1 cellular context compared by ENCODE assay signal in the genomic region with DNA sequence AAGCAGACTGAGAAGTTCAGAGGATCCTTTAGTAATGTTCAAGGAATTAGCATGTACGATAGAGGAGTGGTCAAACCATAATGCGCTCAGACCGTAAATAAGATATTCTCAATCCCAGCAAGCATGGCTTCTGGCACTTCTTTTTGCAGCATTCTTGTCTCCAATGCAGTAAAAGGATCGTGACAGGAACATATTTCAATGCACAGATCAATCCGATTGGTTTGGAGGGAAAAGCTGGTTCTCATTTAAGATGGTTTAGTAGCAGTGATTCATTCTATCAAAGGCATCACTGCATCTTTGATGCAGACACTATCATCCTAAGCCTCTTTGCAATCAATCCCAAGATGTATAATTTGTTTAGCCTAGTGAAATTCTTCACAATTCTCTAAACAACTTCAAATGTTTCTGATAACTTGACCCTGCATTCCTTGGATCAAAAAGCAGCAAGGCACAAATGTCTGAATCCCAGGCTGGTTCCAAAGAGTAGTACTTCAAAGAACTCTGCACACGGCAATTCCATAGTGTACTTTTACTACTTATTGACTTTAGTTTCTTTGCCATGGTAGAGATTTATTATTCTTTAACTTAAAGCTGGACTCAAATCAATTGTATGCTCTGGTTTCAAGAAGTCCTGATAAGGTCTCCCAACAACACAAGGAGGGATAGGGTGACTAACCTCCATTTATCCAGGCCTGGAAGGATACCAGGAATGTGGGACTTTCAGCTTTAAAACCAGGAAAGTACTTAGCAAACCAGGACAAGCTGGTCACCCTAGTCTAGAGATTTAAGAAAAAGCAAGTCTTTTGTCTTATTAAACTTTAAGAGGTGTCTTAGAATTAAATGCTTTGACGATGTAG.
TF ChIP-seq lines count a peak whose summit lies in the region.

No MANE protein-coding gene starts in this region.

TF ChIP-seq in HepG2, 621 proteins besides CTCF, POLR2A, EP300 and RAD21:
- TF ChIP-seq ZNF510 (CRISPR knock-in tag; IDR thresholded peaks at IDR 0.05; ENCODE audit: low read depth) (no peak), ZNF790 (CRISPR knock-in tag; IDR thresholded peaks at IDR 0.05; ENCODE audit: borderline replicate concordance) (no peak), CEBPB (IDR thresholded peaks at IDR 0.05; ENCODE audit: borderline replicate concordance, low read depth, low read length) (no peak), ZFP62 (CRISPR knock-in tag; IDR thresholded peaks at IDR 0.05) (no peak), SRSF4 (IDR thresholded peaks at IDR 0.05; ENCODE audit: low read depth, low read length, poor library complexity, severe bottlenecking) (no peak), ZBTB34 (CRISPR knock-in tag; IDR thresholded peaks at IDR 0.05) (no peak), FOXA3 (CRISPR knock-in tag; IDR thresholded peaks at IDR 0.05) (no peak), SP140L (CRISPR knock-in tag; IDR thresholded peaks at IDR 0.05; ENCODE audit: borderline replicate concordance) (no peak), ZNF557 (CRISPR knock-in tag; IDR thresholded peaks at IDR 0.05) (no peak), HNRNPH1 (optimal IDR thresholded peaks at IDR 0.05; ENCODE audit: low read depth, low read length) (no peak), ZBTB43 (CRISPR knock-in tag; conservative IDR thresholded peaks at IDR 0.05) (no peak), ZSCAN5A (CRISPR knock-in tag; IDR thresholded peaks at IDR 0.05; ENCODE audit: borderline replicate concordance) (no peak), ZNF484 (CRISPR knock-in tag; IDR thresholded peaks at IDR 0.05; ENCODE audit: borderline replicate concordance, low read depth) (no peak), JUN (CRISPR knock-in tag; IDR thresholded peaks at IDR 0.05) (no peak), ZBTB1 (CRISPR knock-in tag; IDR thresholded peaks at IDR 0.05; ENCODE audit: borderline replicate concordance) (no peak), MEIS2 (CRISPR knock-in tag; IDR thresholded peaks at IDR 0.05) (no peak)
- TF ChIP-seq, protein P1, sequence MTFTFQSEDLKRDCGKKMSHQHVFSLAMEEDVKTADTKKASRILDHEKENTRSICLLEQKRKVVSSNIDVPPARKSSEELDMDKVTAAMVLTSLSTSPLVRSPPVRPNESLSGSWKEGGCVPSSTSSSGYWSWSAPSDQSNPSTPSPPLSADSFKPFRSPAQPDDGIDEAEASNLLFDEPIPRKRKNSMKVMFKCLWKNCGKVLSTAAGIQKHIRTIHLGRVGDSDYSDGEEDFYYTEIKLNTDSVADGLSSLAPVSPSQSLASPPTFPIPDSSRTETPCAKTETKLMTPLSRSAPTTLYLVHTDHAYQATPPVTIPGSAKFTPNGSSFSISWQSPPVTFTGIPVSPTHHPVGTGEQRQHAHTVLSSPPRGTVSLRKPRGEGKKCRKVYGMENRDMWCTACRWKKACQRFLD (CRISPR knock-in tag; IDR thresholded peaks at IDR 0.05; ENCODE audit: borderline replicate concordance): no peak
- TF ChIP-seq, protein P2, sequence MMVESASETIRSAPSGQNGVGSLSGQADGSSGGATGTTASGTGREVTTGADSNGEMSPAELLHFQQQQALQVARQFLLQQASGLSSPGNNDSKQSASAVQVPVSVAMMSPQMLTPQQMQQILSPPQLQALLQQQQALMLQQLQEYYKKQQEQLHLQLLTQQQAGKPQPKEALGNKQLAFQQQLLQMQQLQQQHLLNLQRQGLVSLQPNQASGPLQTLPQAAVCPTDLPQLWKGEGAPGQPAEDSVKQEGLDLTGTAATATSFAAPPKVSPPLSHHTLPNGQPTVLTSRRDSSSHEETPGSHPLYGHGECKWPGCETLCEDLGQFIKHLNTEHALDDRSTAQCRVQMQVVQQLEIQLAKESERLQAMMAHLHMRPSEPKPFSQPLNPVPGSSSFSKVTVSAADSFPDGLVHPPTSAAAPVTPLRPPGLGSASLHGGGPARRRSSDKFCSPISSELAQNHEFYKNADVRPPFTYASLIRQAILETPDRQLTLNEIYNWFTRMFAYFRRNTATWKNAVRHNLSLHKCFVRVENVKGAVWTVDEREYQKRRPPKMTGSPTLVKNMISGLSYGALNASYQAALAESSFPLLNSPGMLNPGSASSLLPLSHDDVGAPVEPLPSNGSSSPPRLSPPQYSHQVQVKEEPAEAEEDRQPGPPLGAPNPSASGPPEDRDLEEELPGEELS (CRISPR knock-in tag; IDR thresholded peaks at IDR 0.05): no peak
- TF ChIP-seq, protein P3, sequence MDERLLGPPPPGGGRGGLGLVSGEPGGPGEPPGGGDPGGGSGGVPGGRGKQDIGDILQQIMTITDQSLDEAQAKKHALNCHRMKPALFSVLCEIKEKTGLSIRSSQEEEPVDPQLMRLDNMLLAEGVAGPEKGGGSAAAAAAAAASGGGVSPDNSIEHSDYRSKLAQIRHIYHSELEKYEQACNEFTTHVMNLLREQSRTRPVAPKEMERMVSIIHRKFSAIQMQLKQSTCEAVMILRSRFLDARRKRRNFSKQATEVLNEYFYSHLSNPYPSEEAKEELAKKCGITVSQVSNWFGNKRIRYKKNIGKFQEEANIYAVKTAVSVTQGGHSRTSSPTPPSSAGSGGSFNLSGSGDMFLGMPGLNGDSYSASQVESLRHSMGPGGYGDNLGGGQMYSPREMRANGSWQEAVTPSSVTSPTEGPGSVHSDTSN (CRISPR knock-in tag; IDR thresholded peaks at IDR 0.05): no peak
